In the genomic region with DNA sequence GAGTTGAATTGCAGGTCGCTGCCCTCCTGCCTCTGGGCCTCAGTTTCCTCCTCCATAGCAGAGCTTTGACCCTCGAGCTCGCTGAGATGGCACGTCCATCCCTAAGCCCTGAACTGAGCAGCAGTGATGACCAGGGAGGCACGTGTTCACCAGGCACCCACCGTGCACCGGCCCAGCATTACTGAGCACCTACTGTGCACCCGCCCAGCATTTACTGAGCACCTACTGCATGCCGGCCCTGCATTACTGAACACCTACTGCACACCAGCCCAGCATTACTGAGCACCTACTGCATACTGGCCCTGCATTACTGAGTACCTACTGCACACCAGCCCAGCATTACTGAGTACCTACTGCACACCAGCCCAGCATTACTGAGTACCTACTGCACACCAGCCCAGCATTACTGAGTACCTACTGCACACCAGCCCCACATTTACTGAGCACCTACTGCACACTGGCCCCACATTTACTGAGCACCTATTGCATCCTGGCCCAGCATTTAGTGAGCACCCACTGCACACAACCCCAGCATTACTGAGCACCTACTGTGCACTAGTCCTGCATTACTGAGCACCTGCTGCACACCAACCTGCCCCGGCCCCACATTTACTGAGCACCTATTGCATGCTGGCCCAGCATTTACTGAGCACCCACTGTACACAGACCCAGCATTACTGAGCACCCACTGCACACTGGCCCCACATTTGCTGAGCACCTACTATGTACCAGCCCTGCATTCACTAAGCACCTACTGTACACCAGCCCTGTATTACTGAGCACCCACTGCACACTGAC, we compare ENCODE assay signal across 22 cellular contexts. TPM values are rescaled to one million over a fixed set of nuclear protein-coding genes. Genes with fewer than 3 reads are reported as not detected.
A peak's percentile ranks its signal among the peaks of the same experiment; 100 is the strongest.
DNase-seq lines count a peak whose midpoint lies in the region; ATAC-seq, FAIRE-seq and TF ChIP-seq lines count a peak whose summit lies in the region.
"Had no signal": no experiment of that assay in that cellular context is flagged by ENCODE, and none has a peak within 500 bp of the region (broad histone marks: within the 10 kb centered on the region; RNA-seq: fewer than 3 reads in every experiment).

No MANE protein-coding gene starts in this region.

- H3K36me3 ChIP-seq in HepG2 (replicated peaks in 1 of 2; ENCODE audit: control insufficient read depth in 1 of 2, insufficient read depth in 2 of 2, low read length in 2 of 2): no peaks in the 10 kb centered on the region
- H3K36me3 ChIP-seq in right lobe of liver: no peaks in the 10 kb centered on the region
- no peaks in the 10 kb centered on the region for H3K36me3 ChIP-seq in hepatocyte (replicated peaks; ENCODE audit: insufficient read depth, low read depth)
- H3K36me3 ChIP-seq: pancreas had no signal

- H4K20me1 ChIP-seq in HepG2 (ENCODE audit: insufficient read depth, low read length) (no peaks in the 10 kb centered on the region; the same call in 1 of the 2 replicates), hepatocyte (ENCODE audit: insufficient read depth, poor library complexity, severe bottlenecking) (no peaks in the 10 kb centered on the region)

- TF ChIP-seq EP300 in HepG2 (IDR thresholded peaks at IDR 0.05; ENCODE audit: low read depth in 2 of 2, low read length in 2 of 2) (no peak), HepG2 (CRISPR knock-in tag; IDR thresholded peaks at IDR 0.05; ENCODE audit: borderline replicate concordance) (no peak)

- H3K9me3 ChIP-seq in HepG2 (ENCODE audit: low read length) (no peaks in the 10 kb centered on the region), right lobe of liver (no peaks in the 10 kb centered on the region), hepatocyte (ENCODE audit: low read depth) (no peaks in the 10 kb centered on the region)
- H3K9me3 ChIP-seq: gastrocnemius medialis, pancreas had no signal

- POLR2A ChIA-PET in HepG2 (lab: Yijun Ruan, JAX): interaction anchor here (1.0 to 1.3 kb wide), 2 partner anchors 11 to 17 kb away, joined by 3 to 8 read pairs; no protein-coding TSS in a partner anchor

- BruUV-seq in HepG2 (replicated peaks; lab: Mats Ljungman, UMichigan): no TSS peak

- H3K4me3 ChIP-seq in HepG2 (replicated peaks in 1 of 3; ENCODE audit: insufficient read depth in 1 of 3, low read depth in 2 of 3, low read length in 3 of 3): peak overlapping the region in 1 of 3 experiments; percentile 52; a peak in 1 of 6 replicates
- no peak overlapping the region for H3K4me3 ChIP-seq in right lobe of liver
- no peak overlapping the region for H3K4me3 ChIP-seq in hepatocyte
- H3K4me3 ChIP-seq: gastrocnemius medialis, GM23248, pancreas had no signal

- intact Hi-C loops in HepG2 (cut with micrococcal nuclease; ENCODE audit: unreplicated experiment) (no loop called here), right lobe of liver (cut with DNase I) (no loop called here)

- TF ChIP-seq RAD21 in HepG2 (CRISPR knock-in tag; IDR thresholded peaks at IDR 0.05): no peak

- TF ChIP-seq POLR2A in HepG2 (IDR thresholded peaks at IDR 0.05; ENCODE audit: insufficient read depth in 1 of 2, low read depth in 2 of 2, low read length in 2 of 2): 0 out of 4 replicates have a peak, but pooled peaks of 1 of the 2 experiments have one; percentile 19
- TF ChIP-seq POLR2A in right lobe of liver (IDR thresholded peaks at IDR 0.05): no peak

- H3K27ac ChIP-seq in HepG2 (ENCODE audit: extremely low read length, insufficient read depth, low read length) (peak overlapping the region; percentile 32), right lobe of liver (no peak overlapping the region), hepatocyte (peak overlapping the region; percentile 31)
- H3K27ac ChIP-seq: gastrocnemius medialis, GM23248, pancreas had no signal

- no peaks in the 10 kb centered on the region for H3K27me3 ChIP-seq in HepG2 (ENCODE audit: control insufficient read depth in 1 of 2, insufficient read depth in 2 of 2, low read length in 2 of 2)
- no peaks in the 10 kb centered on the region for H3K27me3 ChIP-seq in right lobe of liver
- no peaks in the 10 kb centered on the region for H3K27me3 ChIP-seq in hepatocyte
- H3K27me3 ChIP-seq: gastrocnemius medialis, pancreas had no signal

- H3K9me2 ChIP-seq in hepatocyte (replicated peaks; ENCODE audit: insufficient read depth): no peaks in the 10 kb centered on the region

- FAIRE-seq in HepG2 (lab: Jason Lieb, UNC): no peak
- FAIRE-seq: pancreas, urothelium cell line had no signal

- CTCF ChIA-PET in HepG2 (lab: Yijun Ruan, JAX; ENCODE audit: low intra/inter-chr PET ratio, low total read pairs): no interaction called here

- ATAC-seq in HepG2 (no peak), right lobe of liver (no peak)
- ATAC-seq: esophagus mucosa, gastrocnemius medialis, right cardiac atrium had no signal

- DNase-seq in HepG2 (ENCODE audit: low spot score): no peak
- no peak for DNase-seq in right lobe of liver
- DNase-seq in hepatocyte (ENCODE audit: low spot score): no peak
- no peak for DNase-seq in COLO668 (lab: John Stamatoyannopoulos, UW; ENCODE audit: unreplicated experiment)
- no peak for DNase-seq in activated CD8-positive, alpha-beta memory T cell treated with anti-CD3 and anti-CD28 coated beads, Interleukin-2, amount 50 U/mL, for 48 hours
- no peak for DNase-seq in NCI-H187 treated with DMSO at 0.1 percent for 48 hours (lab: John Stamatoyannopoulos, UW)
- DNase-seq: activated CD4-positive, alpha-beta T cell treated with anti-CD3 and anti-CD28 coated beads, Interleukin-2, amount 50 U/mL, for 4 hours; activated naive CD4-positive, alpha-beta T cell treated with Interleukin-2 at 50 U/mL for 16 hours; activated T-cell treated with anti-CD3 and anti-CD28 coated beads, Interleukin-2, amount 50 U/mL, for 1 hour; C1 segment of cervical spinal cord; cerebellar nuclear complex; gastrocnemius medialis; GF-D8; GM23248; NCI-H524 treated with DMSO at 0.1 percent for 48 hours; stimulated activated CD8-positive, alpha-beta memory T cell treated with anti-CD3 and anti-CD28 coated beads, Interleukin-4, amount 100 ng/mL, for 48 hours had no signal

- H3K4me1 ChIP-seq in HepG2 (ENCODE audit: insufficient read depth, low read length) (peaks cover 35% of the 10 kb centered on the region), right lobe of liver (no peaks in the 10 kb centered on the region), hepatocyte (ENCODE audit: insufficient read depth) (peaks cover 34% of the 10 kb centered on the region)

- in situ Hi-C loops in HepG2 (cut with HindIII; ENCODE audit: extremely low pct_ligation_motif_present, low pct_unique_long_range_greater_than_20kb): no loop called here

- H3K9ac ChIP-seq in HepG2 (ENCODE audit: insufficient read depth, low read depth, low read length): no peak overlapping the region
- H3K9ac ChIP-seq: GM23248 had no signal

- H3K4me2 ChIP-seq in HepG2 (ENCODE audit: low read depth, low read length): peak overlapping the region; percentile 55
- H3K4me2 ChIP-seq in hepatocyte: no peak overlapping the region

- H2AFZ ChIP-seq in HepG2 (ENCODE audit: low read length): no peak overlapping the region
- H2AFZ ChIP-seq in hepatocyte: no peak overlapping the region
- H2AFZ ChIP-seq: GM23248 had no signal

- no peak for TF ChIP-seq CTCF in HepG2 (CRISPR knock-in tag; IDR thresholded peaks at IDR 0.05)
- TF ChIP-seq CTCF in right lobe of liver (IDR thresholded peaks at IDR 0.05): no peak
- TF ChIP-seq CTCF in hepatocyte (IDR thresholded peaks at IDR 0.05; ENCODE audit: poor library complexity): no peak

- H3K79me2 ChIP-seq in HepG2 (ENCODE audit: insufficient read depth, low read length) (no peaks in the 10 kb centered on the region), hepatocyte (peaks cover 25% of the 10 kb centered on the region)

- 44% methylated on average over 3 of the region's 10 CpGs for WGBS in HepG2 (ENCODE audit: low lambda C conversion rate)
- WGBS in right lobe of liver (ENCODE audit: insufficient coverage, low coverage, low lambda C conversion rate, missing lambda C conversion rate): 86% methylated on average over 1 of the region's 10 CpGs
- WGBS in hepatocyte (ENCODE audit: low lambda C conversion rate, missing lambda C conversion rate): 95% methylated on average over 10 of the region's 10 CpGs

RNA-seq across cellular contexts. Expression of gene TPGS1, which starts 6.3 kb away (rescaled TPM):
- total RNA-seq in HepG2 (2016; rRNA removed; fragmentation: Illumina TruSeq; extraction: Trizol): 4.2 and 6.2 TPM in 2 replicates
- 4.1 and 5.0 TPM in 2 replicates for total RNA-seq in HepG2 (2016; cell fraction: cytosol; rRNA removed; fragmentation: Illumina TruSeq; extraction: Trizol; ENCODE audit: low read depth)
- 3.9 and 5.0 TPM in 2 replicates for total RNA-seq in HepG2 (2016; cell fraction: insoluble cytoplasmic fraction; rRNA removed; fragmentation: Illumina TruSeq; extraction: Trizol)
- 4.2 and 4.9 TPM in 2 replicates for total RNA-seq in HepG2 (2016; cell fraction: membrane; rRNA removed; fragmentation: Illumina TruSeq; extraction: Trizol)
- 2.4 and 3.4 TPM in 2 replicates for total RNA-seq in HepG2 (2016; cell fraction: nucleus; rRNA removed; fragmentation: Illumina TruSeq; extraction: Trizol)
- polyA plus RNA-seq in HepG2 (2011; rRNA removed): 1.1 and 2.0 TPM in 2 replicates
- 1.7 and 4.3 TPM in 2 replicates for polyA plus RNA-seq in HepG2 (2011; cell fraction: cytosol; rRNA removed)
- polyA plus RNA-seq in HepG2 (2011; cell fraction: nucleus; rRNA removed): 3.3 and 3.7 TPM in 2 replicates
- 1.0 and 2.2 TPM in 2 replicates for polyA plus RNA-seq in HepG2 (2012)
- polyA plus RNA-seq in HepG2 (2016; cell fraction: cytosol; fragmentation: Illumina TruSeq; extraction: Trizol; ENCODE audit: low read depth): 2.0 and 2.2 TPM in 2 replicates
- 3.3 and 4.8 TPM in 2 replicates for polyA plus RNA-seq in HepG2 (2016; cell fraction: insoluble cytoplasmic fraction; fragmentation: Illumina TruSeq; extraction: Trizol; ENCODE audit: low read depth)
- 2.0 and 2.2 TPM in 2 replicates for polyA plus RNA-seq in HepG2 (2016; cell fraction: membrane; fragmentation: Illumina TruSeq; extraction: Trizol; ENCODE audit: low read depth)
- polyA plus RNA-seq in HepG2 (2016; cell fraction: nucleus; fragmentation: Illumina TruSeq; extraction: Trizol; ENCODE audit: insufficient read depth, low read depth): 3.1 and 4.1 TPM in 2 replicates
- polyA minus RNA-seq in HepG2 (2011; rRNA and poly(A)+ RNA removed; ENCODE audit: low replicate concordance): 2.3 and 2.8 TPM in 2 replicates
- polyA minus RNA-seq in HepG2 (2011; cell fraction: cytosol; rRNA and poly(A)+ RNA removed): 1.4 and 1.8 TPM in 2 replicates
- polyA minus RNA-seq in HepG2 (2011; cell fraction: nucleus; rRNA and poly(A)+ RNA removed): 2.1 and 2.3 TPM in 2 replicates
- total RNA-seq in right lobe of liver: 10 to 100 TPM in 3 of 6 experiments, 1 to 10 TPM in 3; 8.2 to 42.2 (median 10.3) TPM
- total RNA-seq in hepatocyte: 35.8 and 44.9 TPM in 2 replicates
- polyA plus RNA-seq in hepatocyte: 61.0 and 69.0 TPM in 2 replicates

RNA-seq across cellular contexts. Expression of gene MADCAM1, which starts 17.3 kb away (rescaled TPM):
- total RNA-seq in HepG2 (2016; rRNA removed; fragmentation: Illumina TruSeq; extraction: Trizol) (0.21 and 0.33 TPM in 2 replicates), right lobe of liver (under 1 TPM; 0.11 to 0.69 (median 0.31) TPM), hepatocyte (1.2 and 4.0 TPM in 2 replicates)
- total RNA-seq in HepG2 (2016; cell fraction: cytosol; rRNA removed; fragmentation: Illumina TruSeq; extraction: Trizol; ENCODE audit: low read depth): 0.30 and 0.44 TPM in 2 replicates
- total RNA-seq in HepG2 (2016; cell fraction: insoluble cytoplasmic fraction; rRNA removed; fragmentation: Illumina TruSeq; extraction: Trizol): 0.30 TPM in 1 of 2 replicates, not detected in the other
- total RNA-seq in HepG2 (2016; cell fraction: membrane; rRNA removed; fragmentation: Illumina TruSeq; extraction: Trizol): 0.37 and 0.45 TPM in 2 replicates
- total RNA-seq in HepG2 (2016; cell fraction: nucleus; rRNA removed; fragmentation: Illumina TruSeq; extraction: Trizol): 0.22 TPM in 1 of 2 replicates, not detected in the other
- polyA plus RNA-seq in HepG2 (2011; rRNA removed) (0.29 and 0.39 TPM in 2 replicates), hepatocyte (1.8 and 2.9 TPM in 2 replicates)
- polyA plus RNA-seq in HepG2 (2011; cell fraction: cytosol; rRNA removed): 0.42 and 0.60 TPM in 2 replicates
- polyA plus RNA-seq in HepG2 (2011; cell fraction: nucleus; rRNA removed): 1.9 and 2.3 TPM in 2 replicates
- polyA plus RNA-seq in HepG2 (2012): 1.7 and 2.3 TPM in 2 replicates
- polyA plus RNA-seq in HepG2 (2016; cell fraction: cytosol; fragmentation: Illumina TruSeq; extraction: Trizol; ENCODE audit: low read depth): 0.62 and 0.89 TPM in 2 replicates
- polyA plus RNA-seq in HepG2 (2016; cell fraction: insoluble cytoplasmic fraction; fragmentation: Illumina TruSeq; extraction: Trizol; ENCODE audit: low read depth): 0.33 and 0.51 TPM in 2 replicates
- 0.74 and 0.99 TPM in 2 replicates for polyA plus RNA-seq in HepG2 (2016; cell fraction: membrane; fragmentation: Illumina TruSeq; extraction: Trizol; ENCODE audit: low read depth)
- polyA plus RNA-seq in HepG2 (2016; cell fraction: nucleus; fragmentation: Illumina TruSeq; extraction: Trizol; ENCODE audit: insufficient read depth, low read depth): 0.89 and 1.4 TPM in 2 replicates
- polyA minus RNA-seq in HepG2 (2011; rRNA and poly(A)+ RNA removed; ENCODE audit: low replicate concordance): 1.1 TPM in 1 of 2 replicates, not detected in the other
- 0.62 and 0.89 TPM in 2 replicates for polyA minus RNA-seq in HepG2 (2011; cell fraction: cytosol; rRNA and poly(A)+ RNA removed)
- polyA minus RNA-seq in HepG2 (2011; cell fraction: nucleus; rRNA and poly(A)+ RNA removed): 0.26 and 0.75 TPM in 2 replicates
- total RNA-seq: SK-MEL-5 had no signal

RNA-seq across cellular contexts. Expression of gene CDC34, which starts 18.0 kb away (rescaled TPM):
- 119 and 138 TPM in 2 replicates for total RNA-seq in HepG2 (2016; rRNA removed; fragmentation: Illumina TruSeq; extraction: Trizol)
- total RNA-seq in HepG2 (2016; cell fraction: cytosol; rRNA removed; fragmentation: Illumina TruSeq; extraction: Trizol; ENCODE audit: low read depth): 181 and 194 TPM in 2 replicates
- total RNA-seq in HepG2 (2016; cell fraction: insoluble cytoplasmic fraction; rRNA removed; fragmentation: Illumina TruSeq; extraction: Trizol): 104 and 144 TPM in 2 replicates
- total RNA-seq in HepG2 (2016; cell fraction: membrane; rRNA removed; fragmentation: Illumina TruSeq; extraction: Trizol): 198 and 240 TPM in 2 replicates
- total RNA-seq in HepG2 (2016; cell fraction: nucleus; rRNA removed; fragmentation: Illumina TruSeq; extraction: Trizol): 59.6 and 65.5 TPM in 2 replicates
- 140 and 150 TPM in 2 replicates for polyA plus RNA-seq in HepG2 (2011; rRNA removed)
- polyA plus RNA-seq in HepG2 (2011; cell fraction: cytosol; rRNA removed): 102 and 147 TPM in 2 replicates
- polyA plus RNA-seq in HepG2 (2011; cell fraction: nucleus; rRNA removed): 121 and 122 TPM in 2 replicates
- polyA plus RNA-seq in HepG2 (2012): 90.8 and 101 TPM in 2 replicates
- polyA plus RNA-seq in HepG2 (2016; cell fraction: cytosol; fragmentation: Illumina TruSeq; extraction: Trizol; ENCODE audit: low read depth): 157 and 191 TPM in 2 replicates
- 118 and 140 TPM in 2 replicates for polyA plus RNA-seq in HepG2 (2016; cell fraction: insoluble cytoplasmic fraction; fragmentation: Illumina TruSeq; extraction: Trizol; ENCODE audit: low read depth)
- polyA plus RNA-seq in HepG2 (2016; cell fraction: membrane; fragmentation: Illumina TruSeq; extraction: Trizol; ENCODE audit: low read depth): 153 and 184 TPM in 2 replicates
- 130 and 138 TPM in 2 replicates for polyA plus RNA-seq in HepG2 (2016; cell fraction: nucleus; fragmentation: Illumina TruSeq; extraction: Trizol; ENCODE audit: insufficient read depth, low read depth)
- 60.5 and 88.3 TPM in 2 replicates for polyA minus RNA-seq in HepG2 (2011; rRNA and poly(A)+ RNA removed; ENCODE audit: low replicate concordance)
- polyA minus RNA-seq in HepG2 (2011; cell fraction: cytosol; rRNA and poly(A)+ RNA removed): 42.1 and 46.2 TPM in 2 replicates
- polyA minus RNA-seq in HepG2 (2011; cell fraction: nucleus; rRNA and poly(A)+ RNA removed): 19.1 and 22.1 TPM in 2 replicates
- total RNA-seq in right lobe of liver: 10 to 100 TPM; 44.8 to 81.8 (median 49.5) TPM
- total RNA-seq in hepatocyte: 89.9 and 105 TPM in 2 replicates
- polyA plus RNA-seq in hepatocyte: 196 and 197 TPM in 2 replicates

RNA-seq across cellular contexts. Expression of gene GZMM, which starts 30.3 kb away (rescaled TPM):
- total RNA-seq in HepG2 (2016; rRNA removed; fragmentation: Illumina TruSeq; extraction: Trizol): not detected in 2 replicates
- not detected in 2 replicates for total RNA-seq in HepG2 (2016; cell fraction: cytosol; rRNA removed; fragmentation: Illumina TruSeq; extraction: Trizol; ENCODE audit: low read depth)
- not detected in 2 replicates for total RNA-seq in HepG2 (2016; cell fraction: insoluble cytoplasmic fraction; rRNA removed; fragmentation: Illumina TruSeq; extraction: Trizol)
- total RNA-seq in HepG2 (2016; cell fraction: membrane; rRNA removed; fragmentation: Illumina TruSeq; extraction: Trizol): not detected in 2 replicates
- not detected in 2 replicates for total RNA-seq in HepG2 (2016; cell fraction: nucleus; rRNA removed; fragmentation: Illumina TruSeq; extraction: Trizol)
- 0.07 TPM in 1 of 2 replicates, not detected in the other for polyA plus RNA-seq in HepG2 (2011; rRNA removed)
- polyA plus RNA-seq in HepG2 (2011; cell fraction: cytosol; rRNA removed): 0.13 TPM in 1 of 2 replicates, not detected in the other
- polyA plus RNA-seq in HepG2 (2011; cell fraction: nucleus; rRNA removed): 0.50 and 0.71 TPM in 2 replicates
- polyA plus RNA-seq in HepG2 (2012): 0.16 TPM in 1 of 2 replicates, not detected in the other
- polyA plus RNA-seq in HepG2 (2016; cell fraction: cytosol; fragmentation: Illumina TruSeq; extraction: Trizol; ENCODE audit: low read depth): not detected in 2 replicates
- not detected in 2 replicates for polyA plus RNA-seq in HepG2 (2016; cell fraction: insoluble cytoplasmic fraction; fragmentation: Illumina TruSeq; extraction: Trizol; ENCODE audit: low read depth)
- polyA plus RNA-seq in HepG2 (2016; cell fraction: membrane; fragmentation: Illumina TruSeq; extraction: Trizol; ENCODE audit: low read depth): not detected in 2 replicates
- not detected in 2 replicates for polyA plus RNA-seq in HepG2 (2016; cell fraction: nucleus; fragmentation: Illumina TruSeq; extraction: Trizol; ENCODE audit: insufficient read depth, low read depth)
- not detected in 2 replicates for polyA minus RNA-seq in HepG2 (2011; rRNA and poly(A)+ RNA removed; ENCODE audit: low replicate concordance)
- not detected in 2 replicates for polyA minus RNA-seq in HepG2 (2011; cell fraction: cytosol; rRNA and poly(A)+ RNA removed)
- not detected in 2 replicates for polyA minus RNA-seq in HepG2 (2011; cell fraction: nucleus; rRNA and poly(A)+ RNA removed)
- under 1 TPM in 3 of 6 experiments, not detected in 3; 0.59 to 0.95 (median 0.74) TPM for total RNA-seq in right lobe of liver
- not detected in 2 replicates for total RNA-seq in hepatocyte
- not detected in 2 replicates for polyA plus RNA-seq in hepatocyte
- total RNA-seq: esophagus mucosa, GM23248, myocyte had no signal
- polyA plus RNA-seq: GM23248 had no signal

RNA-seq across cellular contexts. Expression of gene SHC2, which starts 52.7 kb away (rescaled TPM):
- total RNA-seq in HepG2 (2016; rRNA removed; fragmentation: Illumina TruSeq; extraction: Trizol) (4.8 and 9.0 TPM in 2 replicates), right lobe of liver (10 to 100 TPM; 48.4 to 69.9 (median 59.1) TPM), hepatocyte (50.3 and 50.8 TPM in 2 replicates)
- total RNA-seq in HepG2 (2016; cell fraction: cytosol; rRNA removed; fragmentation: Illumina TruSeq; extraction: Trizol; ENCODE audit: low read depth): 11.0 and 12.0 TPM in 2 replicates
- total RNA-seq in HepG2 (2016; cell fraction: insoluble cytoplasmic fraction; rRNA removed; fragmentation: Illumina TruSeq; extraction: Trizol): 3.9 and 8.8 TPM in 2 replicates
- 12.6 and 14.2 TPM in 2 replicates for total RNA-seq in HepG2 (2016; cell fraction: membrane; rRNA removed; fragmentation: Illumina TruSeq; extraction: Trizol)
- 7.1 and 9.7 TPM in 2 replicates for total RNA-seq in HepG2 (2016; cell fraction: nucleus; rRNA removed; fragmentation: Illumina TruSeq; extraction: Trizol)
- polyA plus RNA-seq in HepG2 (2011; rRNA removed) (18.3 and 35.8 TPM in 2 replicates), hepatocyte (111 and 127 TPM in 2 replicates)
- 12.4 and 18.0 TPM in 2 replicates for polyA plus RNA-seq in HepG2 (2011; cell fraction: cytosol; rRNA removed)
- polyA plus RNA-seq in HepG2 (2011; cell fraction: nucleus; rRNA removed): 247 and 276 TPM in 2 replicates
- 21.5 and 36.3 TPM in 2 replicates for polyA plus RNA-seq in HepG2 (2012)
- polyA plus RNA-seq in HepG2 (2016; cell fraction: cytosol; fragmentation: Illumina TruSeq; extraction: Trizol; ENCODE audit: low read depth): 11.4 and 12.5 TPM in 2 replicates
- polyA plus RNA-seq in HepG2 (2016; cell fraction: insoluble cytoplasmic fraction; fragmentation: Illumina TruSeq; extraction: Trizol; ENCODE audit: low read depth): 4.7 and 5.3 TPM in 2 replicates
- 13.0 and 14.2 TPM in 2 replicates for polyA plus RNA-seq in HepG2 (2016; cell fraction: membrane; fragmentation: Illumina TruSeq; extraction: Trizol; ENCODE audit: low read depth)
- 30.5 and 30.9 TPM in 2 replicates for polyA plus RNA-seq in HepG2 (2016; cell fraction: nucleus; fragmentation: Illumina TruSeq; extraction: Trizol; ENCODE audit: insufficient read depth, low read depth)
- 39.0 TPM in 1 of 2 replicates, not detected in the other for polyA minus RNA-seq in HepG2 (2011; rRNA and poly(A)+ RNA removed; ENCODE audit: low replicate concordance)
- polyA minus RNA-seq in HepG2 (2011; cell fraction: cytosol; rRNA and poly(A)+ RNA removed): 11.5 and 24.1 TPM in 2 replicates
- polyA minus RNA-seq in HepG2 (2011; cell fraction: nucleus; rRNA and poly(A)+ RNA removed): 14.5 and 16.0 TPM in 2 replicates
- total RNA-seq: GM23248 had no signal
- polyA plus RNA-seq: GM23248 had no signal

Comparison
In these comparisons a context has a peak if more than half of its experiments do, and no peak if none do; other contexts are left out.
1. H3K27ac ChIP-seq: peak in HepG2 (single experiment) and hepatocyte (single experiment); none in right lobe of liver (0 of 3).